1 cellular context compared by ENCODE assay signal in genomic region chr18:46071894-46072867, GRCh38.
TF ChIP-seq lines count a peak whose summit lies in the region.

Gene PSTPIP2, minus strand, starts transcription at chr18:46072260. Its CDS starts 72 bp downstream, at chr18:46072188.

TF ChIP-seq in GM12878, 131 proteins besides CTCF, POLR2A, EP300 and RAD21 (continued from another document):
- TF ChIP-seq ZNF687 (IDR thresholded peaks at IDR 0.05) (no peak), IKZF2 (IDR thresholded peaks at IDR 0.05) (no peak), ELK1 (IDR thresholded peaks at IDR 0.05; ENCODE audit: low read depth, low read length) (no peak), RBBP5 (conservative IDR thresholded peaks at IDR 0.05) (no peak), ESRRA (IDR thresholded peaks at IDR 0.05; ENCODE audit: low read length) (no peak), BACH1 (IDR thresholded peaks at IDR 0.05; ENCODE audit: borderline replicate concordance) (0 out of 2 replicates have a peak, but pooled peaks have one; percentile 32), RELB (IDR thresholded peaks at IDR 0.05; ENCODE audit: low read depth) (no peak), STAT3 (IDR thresholded peaks at IDR 0.05; ENCODE audit: low read depth, low read length) (no peak), WRNIP1 (IDR thresholded peaks at IDR 0.05; ENCODE audit: borderline replicate concordance, low read depth, low read length) (no peak), MAX (IDR thresholded peaks at IDR 0.05; ENCODE audit: low read depth, low read length) (no peak), CREM (IDR thresholded peaks at IDR 0.05; ENCODE audit: low read depth) (peak; percentile 38), IKZF1 (conservative IDR thresholded peaks at IDR 0.05) (0 out of 2 replicates have a peak, but pooled peaks have one; percentile 28), SREBF1 (IDR thresholded peaks at IDR 0.05; ENCODE audit: low read length) (no peak), EGR1 (IDR thresholded peaks at IDR 0.05; ENCODE audit: borderline replicate concordance in 1 of 2, low read depth in 2 of 2, low read length in 2 of 2) (peak in 1 of 2 experiments; percentile 59; a peak in 1 of 3 replicates), CBX3 (IDR thresholded peaks at IDR 0.05; ENCODE audit: borderline replicate concordance, low read depth) (no peak), DPF2 (IDR thresholded peaks at IDR 0.05) (peak; percentile 22; the same call in 1 of the 2 replicates), PKNOX1 (IDR thresholded peaks at IDR 0.05) (no peak), KLF5 (IDR thresholded peaks at IDR 0.05; ENCODE audit: partially characterized antibody) (no peak), CHD2 (IDR thresholded peaks at IDR 0.05; ENCODE audit: borderline replicate concordance, low read depth, low read length) (no peak), BCLAF1 (IDR thresholded peaks at IDR 0.05) (no peak), SKIL (IDR thresholded peaks at IDR 0.05; ENCODE audit: low read depth, poor library complexity, severe bottlenecking) (no peak), EED (IDR thresholded peaks at IDR 0.05; ENCODE audit: low read depth) (no peak), TAF1 (IDR thresholded peaks at IDR 0.05; ENCODE audit: borderline replicate concordance, low read depth, low read length) (peak; percentile 73; the same call in 1 of the 2 replicates), ZBTB4 (CRISPR knock-in tag; IDR thresholded peaks at IDR 0.05) (no peak), ZNF24 (IDR thresholded peaks at IDR 0.05) (no peak), CEBPZ (IDR thresholded peaks at IDR 0.05; ENCODE audit: low read depth, low read length) (no peak), NKRF (conservative IDR thresholded peaks at IDR 0.05) (no peak)
TF ChIP-seq in GM12878: peak in this region for 8.
